In genomic region chr14:97420211-97420610, GRCh38 we compare ENCODE assay signal across 29 cellular contexts.
"Had no signal": no experiment of that assay in that cellular context is flagged by ENCODE, and none has a peak within 500 bp of the region (broad histone marks: within the 10 kb centered on the region; RNA-seq: fewer than 3 reads in every experiment).

No MANE protein-coding gene starts in this region.

- H3K9me3 Mint-ChIP-seq: dendritic cell treated with granulocyte-macrophage colony-stimulating factor and Interleukin-4, amounts not matched to agents 40 ng/mL and 50 ng/mL, for 4 days; effector memory CD8-positive, alpha-beta T cell; endodermal cell had no signal

- H3K9me3 ChIP-seq: colonic mucosa, esophagus muscularis mucosa, esophagus squamous epithelium, gastrocnemius medialis, gastroesophageal sphincter, heart left ventricle, heart right ventricle had no signal

- H3K4me3 ChIP-seq: colonic mucosa, coronary artery, dorsolateral prefrontal cortex, esophagus muscularis mucosa, esophagus squamous epithelium, gastrocnemius medialis, gastroesophageal sphincter, heart left ventricle, heart right ventricle had no signal

- H3K4me3 Mint-ChIP-seq: dendritic cell treated with granulocyte-macrophage colony-stimulating factor and Interleukin-4, amounts not matched to agents 40 ng/mL and 50 ng/mL, for 4 days; effector memory CD8-positive, alpha-beta T cell; endodermal cell had no signal

- H3K27me3 ChIP-seq: colonic mucosa, foreskin keratinocyte, gastrocnemius medialis had no signal

- ATAC-seq: effector memory CD8-positive, alpha-beta T cell; esophagus mucosa; foreskin keratinocyte; gastrocnemius medialis; gastroesophageal sphincter; heart left ventricle; heart right ventricle had no signal

- DNase-seq: colonic mucosa; cortex of kidney; dermis blood vessel endothelial cell; dorsolateral prefrontal cortex; effector CD4-positive, alpha-beta T cell; effector CD8-positive, alpha-beta T cell; effector memory CD4-positive, alpha-beta T cell; effector memory CD8-positive, alpha-beta T cell; endodermal cell; erythroblast; esophagus squamous epithelium; foreskin fibroblast; foreskin keratinocyte; foreskin melanocyte; gastrocnemius medialis; glutamatergic neuron; head of caudate nucleus; heart left ventricle; heart right ventricle had no signal

- H3K4me1 ChIP-seq: colonic mucosa, esophagus muscularis mucosa, foreskin keratinocyte, gastrocnemius medialis, gastroesophageal sphincter, heart left ventricle, heart right ventricle had no signal

- H3K27ac ChIP-seq: colonic mucosa, coronary artery, dorsolateral prefrontal cortex, epithelial cell of prostate, esophagus muscularis mucosa, esophagus squamous epithelium, foreskin keratinocyte, gastrocnemius medialis, gastroesophageal sphincter, heart left ventricle, heart right ventricle had no signal

- H3K36me3 ChIP-seq: colonic mucosa, esophagus muscularis mucosa, esophagus squamous epithelium, gastrocnemius medialis, gastroesophageal sphincter, heart left ventricle, heart right ventricle had no signal

- H3K27ac Mint-ChIP-seq: dendritic cell treated with granulocyte-macrophage colony-stimulating factor and Interleukin-4, amounts not matched to agents 40 ng/mL and 50 ng/mL, for 4 days; effector memory CD8-positive, alpha-beta T cell; endodermal cell had no signal

- FAIRE-seq: colon, endometrium, endothelial cell of umbilical vein, frontal cortex had no signal
